In genomic region chr18:49490246-49490762, GRCh38 we compare ENCODE assay signal across 1 cellular context.
A peak's percentile ranks its signal among the peaks of the same experiment; 100 is the strongest.
TF ChIP-seq lines count a peak whose summit lies in the region.

No MANE protein-coding gene starts in this region.

TF ChIP-seq in GM12878, 131 proteins besides CTCF, POLR2A, EP300 and RAD21:
- 0 out of 2 replicates have a peak, but pooled peaks have one; percentile 27 for TF ChIP-seq POLR2AphosphoS2 (IDR thresholded peaks at IDR 0.05; ENCODE audit: low read depth, low read length)
- TF ChIP-seq FOXK2 (IDR thresholded peaks at IDR 0.05): no peak
